11 cellular contexts compared by ENCODE assay signal in the genomic region with DNA sequence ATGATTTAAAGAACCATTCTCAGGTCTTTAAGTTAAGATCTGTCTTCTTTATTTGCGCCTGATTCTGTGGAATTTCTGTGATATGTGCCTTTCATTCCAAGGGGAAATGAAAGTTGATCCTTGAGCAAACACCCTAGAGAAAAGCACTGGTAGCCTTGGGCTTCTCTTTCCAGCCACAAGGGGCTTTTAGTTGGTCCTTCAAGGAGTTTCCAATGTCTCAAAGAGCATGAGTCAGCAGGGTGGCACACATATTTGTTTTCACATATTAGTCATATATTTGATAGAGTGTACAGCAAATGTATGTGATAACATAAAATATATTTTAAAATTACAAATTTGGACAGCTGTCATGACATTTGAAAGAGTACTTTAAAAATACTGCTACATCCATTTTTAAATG.
A peak's percentile ranks its signal among the peaks of the same experiment; 100 is the strongest.
DNase-seq lines count a peak whose midpoint lies in the region; ATAC-seq and TF ChIP-seq lines count a peak whose summit lies in the region.
"Had no signal": no experiment of that assay in that cellular context is flagged by ENCODE, and none has a peak within 500 bp of the region (broad histone marks: within the 10 kb centered on the region; RNA-seq: fewer than 3 reads in every experiment).

No MANE protein-coding gene starts in this region.

- no peaks in the 10 kb centered on the region for H3K27me3 Mint-ChIP-seq in type B pancreatic cell
- peaks cover 0 to 5% of the 10 kb centered on the region in 2 donors for H3K27me3 Mint-ChIP-seq in CD8-positive, alpha-beta memory T cell

- H3K9me3 Mint-ChIP-seq in type B pancreatic cell, result peaks cover 4% of the 10 kb centered on the region
- no peaks in the 10 kb centered on the region for H3K9me3 Mint-ChIP-seq in CD8-positive, alpha-beta memory T cell
- H3K9me3 Mint-ChIP-seq: nephron had no signal

- peak; percentile 52 for TF ChIP-seq CTCF in type B pancreatic cell (conservative IDR thresholded peaks at IDR 0.05)

- H3K4me1 ChIP-seq in CD8-positive, alpha-beta memory T cell (ENCODE audit: insufficient read depth, low read length), result no peaks in the 10 kb centered on the region

- POLR2A ChIA-PET in CD8-positive, alpha-beta memory T cell (lab: Charles Lee), result no interaction called here

- no peak overlapping the region for H3K27ac Mint-ChIP-seq in type B pancreatic cell
- H3K27ac Mint-ChIP-seq in CD8-positive, alpha-beta memory T cell, result no peak overlapping the region
- H3K27ac Mint-ChIP-seq: nephron had no signal

- ATAC-seq in HG03159 (IDR thresholded peaks at IDR 0.05; ENCODE audit: unreplicated experiment), result no peak

- H3K36me3 ChIP-seq in CD8-positive, alpha-beta memory T cell (ENCODE audit: insufficient read depth, low read length), result no peaks in the 10 kb centered on the region

- H3K4me3 ChIP-seq in CD8-positive, alpha-beta memory T cell (ENCODE audit: low read length), result no peak overlapping the region

- H3K36me3 Mint-ChIP-seq in type B pancreatic cell, result no peaks in the 10 kb centered on the region
- no peaks in the 10 kb centered on the region for H3K36me3 Mint-ChIP-seq in CD8-positive, alpha-beta memory T cell

- CTCF ChIA-PET in CD8-positive, alpha-beta memory T cell (lab: Charles Lee), result no interaction called here

- peak; percentile 12 for DNase-seq in NCI-H2171 treated with DMSO at 0.1 percent for 48 hours (lab: John Stamatoyannopoulos, UW)
- no peak for DNase-seq in NCI-H2171 (lab: John Stamatoyannopoulos, UW)
- DNase-seq in RKO (ENCODE audit: low spot score), result peak; percentile 56
- DNase-seq in fibroblast of gingiva (ENCODE audit: low read depth), result peak; percentile 42
- no peak for DNase-seq in type B pancreatic cell (ENCODE audit: extremely low spot score, unreplicated experiment)
- DNase-seq in stimulated activated CD4-positive, alpha-beta T cell treated with anti-CD3 and anti-CD28 coated beads, Interleukin-4, amount 100 ng/mL, for 1 hour, result no peak
- no peak for DNase-seq in CD8-positive, alpha-beta memory T cell
- DNase-seq: cortex of kidney; stimulated activated CD4-positive, alpha-beta T cell treated with anti-CD3 and anti-CD28 coated beads, Interleukin-4, amount 100 ng/mL, for 4 hours had no signal

- H3K27me3 ChIP-seq in CD8-positive, alpha-beta memory T cell (ENCODE audit: insufficient read depth, low read length, poor library complexity, severe bottlenecking), result no peaks in the 10 kb centered on the region

- H3K4me3 Mint-ChIP-seq in type B pancreatic cell, result no peak overlapping the region
- no peak overlapping the region for H3K4me3 Mint-ChIP-seq in CD8-positive, alpha-beta memory T cell
- H3K4me3 Mint-ChIP-seq: nephron had no signal

- H3K4me1 Mint-ChIP-seq in type B pancreatic cell (ENCODE audit: unreplicated experiment), result no peaks in the 10 kb centered on the region
- peaks cover 0 to 2% (median 0%) of the 10 kb centered on the region in 3 donors for H3K4me1 Mint-ChIP-seq in CD8-positive, alpha-beta memory T cell
- H3K4me1 Mint-ChIP-seq: nephron had no signal

- no peak overlapping the region for H3K27ac ChIP-seq in CD8-positive, alpha-beta memory T cell (ENCODE audit: low read depth, low read length)

- no peaks in the 10 kb centered on the region for H3K9me3 ChIP-seq in CD8-positive, alpha-beta memory T cell (ENCODE audit: low read length)

Comparison
In these comparisons a context has a peak if more than half of its experiments do, and no peak if none do; other contexts are left out.
1. DNase-seq: peak in NCI-H2171 treated with DMSO at 0.1 percent for 48 hours (single experiment), RKO (single experiment) and fibroblast of gingiva (single experiment); none in NCI-H2171 (single experiment), type B pancreatic cell (single experiment), stimulated activated CD4-positive, alpha-beta T cell treated with anti-CD3 and anti-CD28 coated beads, Interleukin-4, amount 100 ng/mL, for 1 hour (single experiment) and CD8-positive, alpha-beta memory T cell (0 of 5).